Comparison of ENCODE assay signal across 12 cellular contexts in genomic region chr5:160262665-160263064, GRCh38. TPM values are rescaled to one million over a fixed set of nuclear protein-coding genes. Genes with fewer than 3 reads are reported as not detected.
A peak's percentile ranks its signal among the peaks of the same experiment; 100 is the strongest.
DNase-seq lines count a peak whose midpoint lies in the region; ATAC-seq and TF ChIP-seq lines count a peak whose summit lies in the region.
"Had no signal": no experiment of that assay in that cellular context is flagged by ENCODE, and none has a peak within 500 bp of the region (broad histone marks: within the 10 kb centered on the region; RNA-seq: fewer than 3 reads in every experiment).

No MANE protein-coding gene starts in this region.

- no peak overlapping the region for H3K27ac Mint-ChIP-seq in activated CD4-positive, alpha-beta T cell treated with anti-CD3 and anti-CD28 coated beads for 36 hours
- H3K27ac Mint-ChIP-seq: activated naive CD4-positive, alpha-beta T cell treated with anti-CD3 and anti-CD28 coated beads for 36 hours had no signal

- no peak overlapping the region for H4K91ac ChIP-seq in mesenchymal stem cell (ENCODE audit: low read length)

- POLR2A ChIA-PET in HEK293 (lab: Yijun Ruan, JAX), result no interaction called here
- POLR2A ChIA-PET in activated CD4-positive, alpha-beta T cell treated with anti-CD3 and anti-CD28 coated beads for 36 hours (lab: Charles Lee), result no interaction called here

- DNase-seq in AG20443 (ENCODE audit: low spot score) (peak; percentile 32), UCSD-AML1 (lab: John Stamatoyannopoulos, UW; ENCODE audit: unreplicated experiment) (peak; percentile 63), mesenchymal stem cell (peak; percentile 30), NOMO-1 treated with dmso at 0.1 percent for 144 hours (lab: John Stamatoyannopoulos, UW; ENCODE audit: unreplicated experiment) (no peak), NCI-H2107 treated with DMSO at 0.1 percent for 48 hours (lab: John Stamatoyannopoulos, UW; ENCODE audit: unreplicated experiment) (no peak), kidney glomerular epithelial cell (lab: John Stamatoyannopoulos, UW) (no peak)
- no peak for DNase-seq in activated CD4-positive, alpha-beta T cell treated with anti-CD3 and anti-CD28 coated beads for 36 hours
- DNase-seq: activated CD4-positive, alpha-beta T cell treated with anti-CD3 and anti-CD28 coated beads for 4 hours; activated naive CD4-positive, alpha-beta T cell treated with anti-CD3 and anti-CD28 coated beads for 36 hours; MG63; Peyer's patch had no signal

- no peak overlapping the region for H3K4ac ChIP-seq in mesenchymal stem cell (ENCODE audit: low read depth in 1 of 2, low read length in 2 of 2)

- H2BK5ac ChIP-seq in mesenchymal stem cell (ENCODE audit: low read depth, low read length, poor library complexity, severe bottlenecking), result no peak overlapping the region

- H3K4me3 ChIP-seq in HEK293 (ENCODE audit: low read depth, low read length) (no peak overlapping the region), mesenchymal stem cell (ENCODE audit: insufficient read depth in 1 of 2, low read depth in 1 of 2, low read length in 2 of 2) (no peak overlapping the region)
- H3K4me3 ChIP-seq: MG63, Peyer's patch had no signal

- intact Hi-C loops in activated CD4-positive, alpha-beta T cell treated with anti-CD3 and anti-CD28 coated beads for 36 hours (cut with DNase I, micrococcal nuclease), result no loop called here

- CTCF ChIA-PET in HEK293 (lab: Yijun Ruan, JAX), result interaction anchor here (0.9 kb wide), 1 partner anchor 9 kb away, joined by 3 read pairs; no protein-coding TSS in a partner anchor
- CTCF ChIA-PET in activated CD4-positive, alpha-beta T cell treated with anti-CD3 and anti-CD28 coated beads for 36 hours (lab: Charles Lee), result interaction anchor here (0.8 kb wide), 1 partner anchor 32 kb away, joined by 3 read pairs; no protein-coding TSS in a partner anchor

- no peak for TF ChIP-seq CTCF in HEK293 (tag by site-specific recombination; IDR thresholded peaks at IDR 0.05)

- H3K14ac ChIP-seq in mesenchymal stem cell (ENCODE audit: low read length in 2 of 2), result no peak overlapping the region

- H3K4me1 Mint-ChIP-seq in activated CD4-positive, alpha-beta T cell treated with anti-CD3 and anti-CD28 coated beads for 36 hours, result no peaks in the 10 kb centered on the region

- no peak overlapping the region for H4K8ac ChIP-seq in mesenchymal stem cell (ENCODE audit: low read length)

- H3K18ac ChIP-seq in mesenchymal stem cell (ENCODE audit: low read depth in 1 of 2, low read length in 2 of 2), result peak overlapping the region in 1 of 2 experiments; percentile 45

- 14% methylated on average over 5 of the region's 6 CpGs for WGBS in mesenchymal stem cell

- no peak overlapping the region for H2AFZ ChIP-seq in mesenchymal stem cell (ENCODE audit: low read depth, low read length)

- peaks cover 3% of the 10 kb centered on the region for H3K27me3 Mint-ChIP-seq in activated CD4-positive, alpha-beta T cell treated with anti-CD3 and anti-CD28 coated beads for 36 hours

- H3K9me3 Mint-ChIP-seq in activated CD4-positive, alpha-beta T cell treated with anti-CD3 and anti-CD28 coated beads for 36 hours (ENCODE audit: low read depth), result no peaks in the 10 kb centered on the region
- H3K9me3 Mint-ChIP-seq: activated naive CD4-positive, alpha-beta T cell treated with anti-CD3 and anti-CD28 coated beads for 36 hours had no signal

- no peak overlapping the region for H2BK15ac ChIP-seq in mesenchymal stem cell (ENCODE audit: low read depth, poor library complexity, severe bottlenecking)

- peaks cover 0 to 31% of the 10 kb centered on the region in 2 experiments for H3K27me3 ChIP-seq in mesenchymal stem cell (ENCODE audit: control insufficient read depth in 1 of 2, insufficient read depth in 1 of 2, low read length in 2 of 2)
- H3K27me3 ChIP-seq: MG63, Peyer's patch had no signal

- peaks cover 3% of the 10 kb centered on the region; the same call in 1 of the 2 replicates for H3K4me1 ChIP-seq in HEK293 (ENCODE audit: control insufficient read depth, insufficient read depth, low read length)
- peaks cover 22% of the 10 kb centered on the region for H3K4me1 ChIP-seq in mesenchymal stem cell (ENCODE audit: control insufficient read depth, insufficient read depth, low read depth, low read length)

- no peak overlapping the region for H3K4me2 ChIP-seq in mesenchymal stem cell (ENCODE audit: low read length, poor library complexity, severe bottlenecking)

- no peaks in the 10 kb centered on the region for H3K9me3 ChIP-seq in HEK293 (ENCODE audit: control insufficient read depth, insufficient read depth, low read depth, low read length)
- no peaks in the 10 kb centered on the region for H3K9me3 ChIP-seq in mesenchymal stem cell (ENCODE audit: control insufficient read depth, low read length)
- H3K9me3 ChIP-seq: MG63, Peyer's patch had no signal

- H3K27ac ChIP-seq in HEK293 (ENCODE audit: extremely low read depth, low read depth, low read length), result no peak overlapping the region
- H3K27ac ChIP-seq in mesenchymal stem cell (ENCODE audit: low read length, poor library complexity, severe bottlenecking), result no peak overlapping the region

- H2BK12ac ChIP-seq in mesenchymal stem cell (ENCODE audit: low read length in 2 of 2), result no peak overlapping the region

- H2BK120ac ChIP-seq in mesenchymal stem cell (ENCODE audit: low read depth, low read length), result no peak overlapping the region

- H3K9ac ChIP-seq in mesenchymal stem cell (ENCODE audit: low read length), result no peak overlapping the region

- ATAC-seq in activated CD4-positive, alpha-beta T cell treated with anti-CD3 and anti-CD28 coated beads for 36 hours, result no peak

- H3K36me3 ChIP-seq in HEK293 (ENCODE audit: control insufficient read depth in 2 of 2, insufficient read depth in 1 of 2, low read length in 2 of 2) (no peaks in the 10 kb centered on the region), mesenchymal stem cell (ENCODE audit: control insufficient read depth in 1 of 2, insufficient read depth in 2 of 2, low read depth in 1 of 2, low read length in 2 of 2) (peaks cover 0 to 13% of the 10 kb centered on the region in 2 experiments)
- H3K36me3 ChIP-seq: MG63, Peyer's patch had no signal

- H3K4me3 Mint-ChIP-seq in activated CD4-positive, alpha-beta T cell treated with anti-CD3 and anti-CD28 coated beads for 36 hours, result no peak overlapping the region
- H3K4me3 Mint-ChIP-seq: activated naive CD4-positive, alpha-beta T cell treated with anti-CD3 and anti-CD28 coated beads for 36 hours had no signal

- no peak overlapping the region for H3K23ac ChIP-seq in mesenchymal stem cell (ENCODE audit: low read length in 2 of 2)

- H3K79me1 ChIP-seq in mesenchymal stem cell (replicated peaks; ENCODE audit: low read length, poor library complexity, severe bottlenecking), result peaks cover 15% of the 10 kb centered on the region

- no peaks in the 10 kb centered on the region for H3K36me3 Mint-ChIP-seq in activated CD4-positive, alpha-beta T cell treated with anti-CD3 and anti-CD28 coated beads for 36 hours (ENCODE audit: low read depth)

- H2AK5ac ChIP-seq in mesenchymal stem cell (ENCODE audit: low read length, severe bottlenecking), result no peak overlapping the region

TF ChIP-seq in HEK293, 187 proteins besides CTCF, POLR2A, EP300 and RAD21:
- TF ChIP-seq ZNF266 (tag by site-specific recombination; IDR thresholded peaks at IDR 0.05; ENCODE audit: low read depth) (no peak), SCRT2 (tag by site-specific recombination; IDR thresholded peaks at IDR 0.05) (peak; percentile 33; the same call in 1 of the 2 replicates)

RNA-seq across cellular contexts. Expression of gene FABP6, which starts 33.4 kb away (rescaled TPM):
- not detected for polyA plus RNA-seq in mesenchymal stem cell (2013, experiment 1 of 2)
- polyA plus RNA-seq in mesenchymal stem cell (2013, experiment 2 of 2), result 0.10 TPM
- not detected for total RNA-seq in activated CD4-positive, alpha-beta T cell treated with anti-CD3 and anti-CD28 coated beads for 36 hours
- total RNA-seq: activated naive CD4-positive, alpha-beta T cell treated with anti-CD3 and anti-CD28 coated beads for 36 hours had no signal

RNA-seq across cellular contexts. Expression of gene CCNJL, which starts 49.7 kb away (rescaled TPM):
- 10.2 TPM for polyA plus RNA-seq in mesenchymal stem cell (2013, experiment 1 of 2)
- 9.4 TPM for polyA plus RNA-seq in mesenchymal stem cell (2013, experiment 2 of 2)
- total RNA-seq in activated CD4-positive, alpha-beta T cell treated with anti-CD3 and anti-CD28 coated beads for 36 hours, result not detected
- total RNA-seq: activated naive CD4-positive, alpha-beta T cell treated with anti-CD3 and anti-CD28 coated beads for 36 hours had no signal

Comparison
In these comparisons a context has a peak if more than half of its experiments do, and no peak if none do; other contexts are left out.
1. DNase-seq: peak in AG20443 (single experiment), UCSD-AML1 (single experiment) and mesenchymal stem cell (single experiment); none in NOMO-1 treated with dmso at 0.1 percent for 144 hours (single experiment), NCI-H2107 treated with DMSO at 0.1 percent for 48 hours (single experiment), activated CD4-positive, alpha-beta T cell treated with anti-CD3 and anti-CD28 coated beads for 36 hours (single experiment) and kidney glomerular epithelial cell (single experiment).